1 cellular context compared by ENCODE assay signal in genomic region chr17:81713556-81714411, GRCh38.
TF ChIP-seq lines count a peak whose summit lies in the region.

No MANE protein-coding gene starts in this region.

TF ChIP-seq in HepG2, 621 proteins besides CTCF, POLR2A, EP300 and RAD21 (continued from another document and continues in another):
- TF ChIP-seq ZBTB2 (CRISPR knock-in tag; IDR thresholded peaks at IDR 0.05; ENCODE audit: low read depth) (peak; percentile 60), TCF7 (IDR thresholded peaks at IDR 0.05; ENCODE audit: low read depth) (no peak), NAIF1 (CRISPR knock-in tag; IDR thresholded peaks at IDR 0.05; ENCODE audit: borderline replicate concordance) (no peak), TFDP2 (CRISPR knock-in tag; IDR thresholded peaks at IDR 0.05) (peak; percentile 85), ZNF768 (CRISPR knock-in tag; IDR thresholded peaks at IDR 0.05) (peak; percentile 55), ELK4 (CRISPR knock-in tag; IDR thresholded peaks at IDR 0.05; ENCODE audit: borderline replicate concordance) (no peak), HIVEP1 (CRISPR knock-in tag; IDR thresholded peaks at IDR 0.05) (peak; percentile 88), ZNF263 (CRISPR knock-in tag; IDR thresholded peaks at IDR 0.05) (peak; percentile 98), GMEB1 (CRISPR knock-in tag; IDR thresholded peaks at IDR 0.05; ENCODE audit: borderline replicate concordance) (peak; percentile 90), ZNF260 (CRISPR knock-in tag; IDR thresholded peaks at IDR 0.05; ENCODE audit: borderline replicate concordance, low read depth) (peak; percentile 67; the same call in 1 of the 2 replicates), KAT2B (IDR thresholded peaks at IDR 0.05; ENCODE audit: borderline replicate concordance, low read depth, low read length) (no peak), ZNF30 (CRISPR knock-in tag; IDR thresholded peaks at IDR 0.05) (no peak), ELF3 (CRISPR knock-in tag; IDR thresholded peaks at IDR 0.05) (no peak; the same call in none of the 2 replicates), ARID5B (CRISPR knock-in tag; IDR thresholded peaks at IDR 0.05) (peak; percentile 67), ZUFSP (CRISPR knock-in tag; IDR thresholded peaks at IDR 0.05; ENCODE audit: borderline replicate concordance) (no peak), HNF1A (IDR thresholded peaks at IDR 0.05; ENCODE audit: low read depth) (no peak), HNF1A (CRISPR knock-in tag; IDR thresholded peaks at IDR 0.05; ENCODE audit: borderline replicate concordance) (peak; percentile 67; the same call in 1 of the 2 replicates), LRRFIP1 (CRISPR knock-in tag; conservative IDR thresholded peaks at IDR 0.05) (no peak), CBX1 (IDR thresholded peaks at IDR 0.05; ENCODE audit: low read depth) (peak; percentile 63), CC2D1A (CRISPR knock-in tag; IDR thresholded peaks at IDR 0.05) (no peak), ZNF10 (CRISPR knock-in tag; IDR thresholded peaks at IDR 0.05; ENCODE audit: borderline replicate concordance, low read depth) (no peak), ZNF354B (CRISPR knock-in tag; IDR thresholded peaks at IDR 0.05) (no peak), HOXA7 (CRISPR knock-in tag; IDR thresholded peaks at IDR 0.05) (0 out of 2 replicates have a peak, but pooled peaks have one; percentile 56), DBP (CRISPR knock-in tag; IDR thresholded peaks at IDR 0.05; ENCODE audit: not compliant biosample characterization) (no peak), SKI (IDR thresholded peaks at IDR 0.05; ENCODE audit: partially characterized antibody) (no peak), ZNF362 (CRISPR knock-in tag; IDR thresholded peaks at IDR 0.05; ENCODE audit: borderline replicate concordance) (no peak), CBX5 (CRISPR knock-in tag; IDR thresholded peaks at IDR 0.05; ENCODE audit: borderline replicate concordance) (peak; percentile 44; the same call in 1 of the 2 replicates), ZFP41 (CRISPR knock-in tag; IDR thresholded peaks at IDR 0.05; ENCODE audit: borderline replicate concordance) (no peak), PHF21A (CRISPR knock-in tag; IDR thresholded peaks at IDR 0.05) (peak; percentile 81)
